In the genomic region with DNA sequence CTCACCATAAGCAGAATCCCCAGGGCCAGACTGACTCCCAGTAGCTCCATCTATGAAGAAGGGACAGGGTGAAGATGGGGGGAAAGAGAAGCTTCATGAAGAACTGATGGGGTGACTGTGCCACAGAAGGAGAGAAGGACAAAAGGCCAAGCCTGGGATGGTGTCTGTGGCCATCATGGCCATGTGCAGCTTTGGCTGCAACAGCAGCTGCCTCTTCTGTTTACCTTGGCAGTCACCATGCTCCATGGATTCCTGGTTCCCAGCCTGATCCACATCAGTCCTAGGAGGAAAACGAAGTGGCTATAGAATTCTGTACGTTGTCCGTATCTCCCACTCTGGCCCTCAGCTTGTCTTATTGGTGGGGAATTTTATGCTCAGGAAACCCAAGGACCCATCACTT, we compare ENCODE assay signal across 18 cellular contexts. TPM values are rescaled to one million over a fixed set of nuclear protein-coding genes. Genes with fewer than 3 reads are reported as not detected.
DNase-seq lines count a peak whose midpoint lies in the region; ATAC-seq, FAIRE-seq and TF ChIP-seq lines count a peak whose summit lies in the region.
"Had no signal": no experiment of that assay in that cellular context is flagged by ENCODE, and none has a peak within 500 bp of the region (broad histone marks: within the 10 kb centered on the region; RNA-seq: fewer than 3 reads in every experiment).

No MANE protein-coding gene starts in this region.

- WGBS in right lobe of liver (ENCODE audit: insufficient coverage, low coverage, low lambda C conversion rate, missing lambda C conversion rate), result 92% methylated on average over 2 of the region's 3 CpGs
- 89% methylated on average over 3 of the region's 3 CpGs for WGBS in HepG2 (ENCODE audit: low lambda C conversion rate)

- no peak overlapping the region for H3K27ac ChIP-seq in right lobe of liver
- H3K27ac ChIP-seq in HepG2 (ENCODE audit: extremely low read length, insufficient read depth, low read length), result no peak overlapping the region
- no peak overlapping the region for H3K27ac ChIP-seq in kidney (ENCODE audit: low read depth in 2 of 2, low read length in 2 of 2)
- H3K27ac ChIP-seq in MM.1S (ENCODE audit: low read length), result no peak overlapping the region
- H3K27ac ChIP-seq: GM23248, KMS-11 had no signal

- TF ChIP-seq POLR2A in right lobe of liver (IDR thresholded peaks at IDR 0.05), result no peak
- no peak for TF ChIP-seq POLR2A in HepG2 (IDR thresholded peaks at IDR 0.05; ENCODE audit: insufficient read depth in 1 of 2, low read depth in 2 of 2, low read length in 2 of 2)

- in situ Hi-C loops in HepG2 (cut with HindIII; ENCODE audit: extremely low pct_ligation_motif_present, low pct_unique_long_range_greater_than_20kb), result no loop called here

- H3K9ac ChIP-seq in HepG2 (ENCODE audit: insufficient read depth, low read depth, low read length) (no peak overlapping the region), kidney (ENCODE audit: low read length in 2 of 2) (no peak overlapping the region), MM.1S (ENCODE audit: low read length) (no peak overlapping the region)
- H3K9ac ChIP-seq: GM23248, KMS-11 had no signal

- no peak overlapping the region for H3K4me3 ChIP-seq in right lobe of liver
- H3K4me3 ChIP-seq in HepG2 (replicated peaks in 1 of 3; ENCODE audit: insufficient read depth in 1 of 3, low read depth in 2 of 3, low read length in 3 of 3), result no peak overlapping the region
- no peak overlapping the region for H3K4me3 ChIP-seq in LNCaP clone FGC (ENCODE audit: low read depth, low read length)
- H3K4me3 ChIP-seq in kidney (ENCODE audit: low read length in 2 of 2), result no peak overlapping the region
- no peak overlapping the region for H3K4me3 ChIP-seq in MM.1S (ENCODE audit: low read length)
- H3K4me3 ChIP-seq: GM12878, GM23248 had no signal

- H4K20me1 ChIP-seq in HepG2 (ENCODE audit: insufficient read depth, low read length), result no peaks in the 10 kb centered on the region
- no peaks in the 10 kb centered on the region for H4K20me1 ChIP-seq in MM.1S (ENCODE audit: insufficient read depth, low read length)

- CTCF ChIA-PET in HepG2 (lab: Yijun Ruan, JAX; ENCODE audit: low intra/inter-chr PET ratio, low total read pairs), result no interaction called here

- BruUV-seq in HepG2 (replicated peaks; lab: Mats Ljungman, UMichigan), result no TSS peak

- H3K27me3 ChIP-seq in right lobe of liver, result no peaks in the 10 kb centered on the region
- no peaks in the 10 kb centered on the region for H3K27me3 ChIP-seq in HepG2 (ENCODE audit: control insufficient read depth in 1 of 2, insufficient read depth in 2 of 2, low read length in 2 of 2)
- H3K27me3 ChIP-seq in MM.1S (replicated peaks; ENCODE audit: insufficient read depth, low read length), result peaks cover 43% of the 10 kb centered on the region

- H3K4me2 ChIP-seq in HepG2 (ENCODE audit: low read depth, low read length) (no peak overlapping the region), MM.1S (ENCODE audit: low read depth, low read length) (no peak overlapping the region)
- H3K4me2 ChIP-seq: KMS-11 had no signal

- no peaks in the 10 kb centered on the region for H3K9me3 ChIP-seq in right lobe of liver
- H3K9me3 ChIP-seq in HepG2 (ENCODE audit: low read length), result no peaks in the 10 kb centered on the region
- no peaks in the 10 kb centered on the region for H3K9me3 ChIP-seq in kidney (ENCODE audit: control insufficient read depth in 1 of 2, low read length in 2 of 2)
- no peaks in the 10 kb centered on the region for H3K9me3 ChIP-seq in MM.1S (replicated peaks; ENCODE audit: insufficient read depth, low read length)

- TF ChIP-seq EP300 in HepG2 (IDR thresholded peaks at IDR 0.05; ENCODE audit: low read depth in 2 of 2, low read length in 2 of 2) (no peak), HepG2 (CRISPR knock-in tag; IDR thresholded peaks at IDR 0.05; ENCODE audit: borderline replicate concordance) (no peak)

- no peak for TF ChIP-seq RAD21 in HepG2 (CRISPR knock-in tag; IDR thresholded peaks at IDR 0.05)

- intact Hi-C loops in right lobe of liver (cut with DNase I) (no loop called here), HepG2 (cut with micrococcal nuclease; ENCODE audit: unreplicated experiment) (no loop called here), kidney (cut with DNase I) (no loop called here)

- no peak overlapping the region for H2AFZ ChIP-seq in HepG2 (ENCODE audit: low read length)
- no peak overlapping the region for H2AFZ ChIP-seq in MM.1S (ENCODE audit: low read length)
- H2AFZ ChIP-seq: GM23248 had no signal

- no peaks in the 10 kb centered on the region for H3K9me2 ChIP-seq in MM.1S (replicated peaks; ENCODE audit: insufficient read depth, low read length)

- FAIRE-seq in HepG2 (lab: Jason Lieb, UNC), result no peak
- no peak for FAIRE-seq in kidney (lab: Jason Lieb, UNC)
- FAIRE-seq: GM12878, GM18507, RCC 7860 had no signal

- no peak for TF ChIP-seq CTCF in right lobe of liver (IDR thresholded peaks at IDR 0.05)
- no peak for TF ChIP-seq CTCF in HepG2 (CRISPR knock-in tag; IDR thresholded peaks at IDR 0.05)
- TF ChIP-seq CTCF in LNCaP clone FGC (IDR thresholded peaks at IDR 0.05; ENCODE audit: control insufficient read depth, extremely low read depth, insufficient read depth), result no peak
- no peak for TF ChIP-seq CTCF in kidney (IDR thresholded peaks at IDR 0.05; ENCODE audit: borderline replicate concordance, extremely low read depth, insufficient read depth)
- no peak for TF ChIP-seq CTCF in MM.1S (IDR thresholded peaks at IDR 0.05; ENCODE audit: low read length)

- ATAC-seq in right lobe of liver, result peak; percentile 36 to 60 (median 53)
- ATAC-seq in HepG2, result no peak
- no peak for ATAC-seq in HG03095 (IDR thresholded peaks at IDR 0.05; ENCODE audit: unreplicated experiment)
- ATAC-seq: GM12878, HCT116, SK-N-SH treated with all-trans-retinoic acid at 6 μM for 48 hours had no signal

- H3K36me3 ChIP-seq in right lobe of liver (no peaks in the 10 kb centered on the region), HepG2 (replicated peaks in 1 of 2; ENCODE audit: control insufficient read depth in 1 of 2, insufficient read depth in 2 of 2, low read length in 2 of 2) (no peaks in the 10 kb centered on the region), kidney (ENCODE audit: control insufficient read depth in 1 of 2, insufficient read depth in 2 of 2, low read length in 2 of 2) (peaks cover 2 to 24% of the 10 kb centered on the region in 2 donors), MM.1S (replicated peaks; ENCODE audit: insufficient read depth, low read length) (no peaks in the 10 kb centered on the region)

- no peaks in the 10 kb centered on the region for H3K4me1 ChIP-seq in right lobe of liver
- no peaks in the 10 kb centered on the region for H3K4me1 ChIP-seq in HepG2 (ENCODE audit: insufficient read depth, low read length)
- peaks cover 0 to 4% of the 10 kb centered on the region in 2 donors for H3K4me1 ChIP-seq in kidney (ENCODE audit: control insufficient read depth in 1 of 2, insufficient read depth in 1 of 2, low read depth in 1 of 2, low read length in 2 of 2)
- peaks cover 9% of the 10 kb centered on the region for H3K4me1 ChIP-seq in MM.1S (ENCODE audit: low read length)

- DNase-seq in right lobe of liver (no peak), HepG2 (ENCODE audit: low spot score) (no peak), LNCaP clone FGC (ENCODE audit: low read depth) (peak; percentile 19), kidney (peak; percentile 8), MM.1S (no peak), foreskin melanocyte (no peak)
- DNase-seq: ACHN, AML-193, GDM1, GM23248 had no signal

- H3K79me2 ChIP-seq in HepG2 (ENCODE audit: insufficient read depth, low read length) (no peaks in the 10 kb centered on the region), MM.1S (ENCODE audit: low read length) (no peaks in the 10 kb centered on the region)

- POLR2A ChIA-PET in HepG2 (lab: Yijun Ruan, JAX), result no interaction called here

- no peaks in the 10 kb centered on the region for H3F3A ChIP-seq in MM.1S (ENCODE audit: insufficient read depth, low read length)

RNA-seq across cellular contexts. Expression of a gene that starts 12.0 kb away (rescaled TPM):
- total RNA-seq in right lobe of liver, result 1 to 10 TPM in 5 of 6 experiments, under 1 TPM in 1; 0.87 to 8.3 (median 4.1) TPM
- total RNA-seq in HepG2 (2016; rRNA removed; fragmentation: Illumina TruSeq; extraction: Trizol), result 0.80 and 1.4 TPM in 2 replicates
- total RNA-seq in HepG2 (2016; cell fraction: cytosol; rRNA removed; fragmentation: Illumina TruSeq; extraction: Trizol; ENCODE audit: low read depth), result 0.18 and 0.91 TPM in 2 replicates
- 0.36 and 1.7 TPM in 2 replicates for total RNA-seq in HepG2 (2016; cell fraction: insoluble cytoplasmic fraction; rRNA removed; fragmentation: Illumina TruSeq; extraction: Trizol)
- 0.90 and 1.2 TPM in 2 replicates for total RNA-seq in HepG2 (2016; cell fraction: membrane; rRNA removed; fragmentation: Illumina TruSeq; extraction: Trizol)
- 1.4 and 2.4 TPM in 2 replicates for total RNA-seq in HepG2 (2016; cell fraction: nucleus; rRNA removed; fragmentation: Illumina TruSeq; extraction: Trizol)
- 2.9 and 4.2 TPM in 2 replicates for polyA plus RNA-seq in HepG2 (2011; rRNA removed)
- 2.1 and 2.4 TPM in 2 replicates for polyA plus RNA-seq in HepG2 (2011; cell fraction: cytosol; rRNA removed)
- 26.7 and 30.1 TPM in 2 replicates for polyA plus RNA-seq in HepG2 (2011; cell fraction: nucleus; rRNA removed)
- 3.9 and 7.8 TPM in 2 replicates for polyA plus RNA-seq in HepG2 (2012)
- polyA plus RNA-seq in HepG2 (2016; cell fraction: cytosol; fragmentation: Illumina TruSeq; extraction: Trizol; ENCODE audit: low read depth), result 0.38 and 0.52 TPM in 2 replicates
- 0.48 and 0.49 TPM in 2 replicates for polyA plus RNA-seq in HepG2 (2016; cell fraction: insoluble cytoplasmic fraction; fragmentation: Illumina TruSeq; extraction: Trizol; ENCODE audit: low read depth)
- 0.21 and 0.29 TPM in 2 replicates for polyA plus RNA-seq in HepG2 (2016; cell fraction: membrane; fragmentation: Illumina TruSeq; extraction: Trizol; ENCODE audit: low read depth)
- 9.7 and 11.7 TPM in 2 replicates for polyA plus RNA-seq in HepG2 (2016; cell fraction: nucleus; fragmentation: Illumina TruSeq; extraction: Trizol; ENCODE audit: insufficient read depth, low read depth)
- polyA minus RNA-seq in HepG2 (2011; rRNA and poly(A)+ RNA removed; ENCODE audit: low replicate concordance), result 5.1 and 8.8 TPM in 2 replicates
- 2.0 and 2.4 TPM in 2 replicates for polyA minus RNA-seq in HepG2 (2011; cell fraction: cytosol; rRNA and poly(A)+ RNA removed)
- polyA minus RNA-seq in HepG2 (2011; cell fraction: nucleus; rRNA and poly(A)+ RNA removed), result 6.8 and 8.5 TPM in 2 replicates
- 7.6 TPM for total RNA-seq in kidney
- 17.4 TPM for polyA plus RNA-seq in kidney (ENCODE audit: insufficient read depth, low read depth, low replicate concordance)

RNA-seq across cellular contexts. Expression of a gene that starts 22.1 kb away (rescaled TPM):
- total RNA-seq in right lobe of liver (1 to 10 TPM; 1.1 to 4.2 (median 2.2) TPM), HepG2 (2016; rRNA removed; fragmentation: Illumina TruSeq; extraction: Trizol) (not detected in 2 replicates), kidney (6.3 TPM)
- not detected in 2 replicates for total RNA-seq in HepG2 (2016; cell fraction: cytosol; rRNA removed; fragmentation: Illumina TruSeq; extraction: Trizol; ENCODE audit: low read depth)
- total RNA-seq in HepG2 (2016; cell fraction: insoluble cytoplasmic fraction; rRNA removed; fragmentation: Illumina TruSeq; extraction: Trizol), result not detected in 2 replicates
- total RNA-seq in HepG2 (2016; cell fraction: membrane; rRNA removed; fragmentation: Illumina TruSeq; extraction: Trizol), result not detected in 2 replicates
- total RNA-seq in HepG2 (2016; cell fraction: nucleus; rRNA removed; fragmentation: Illumina TruSeq; extraction: Trizol), result not detected in 2 replicates
- polyA plus RNA-seq in HepG2 (2011; rRNA removed) (not detected in 2 replicates), kidney (ENCODE audit: insufficient read depth, low read depth, low replicate concordance) (1.8 TPM)
- polyA plus RNA-seq in HepG2 (2011; cell fraction: cytosol; rRNA removed), result not detected in 2 replicates
- polyA plus RNA-seq in HepG2 (2011; cell fraction: nucleus; rRNA removed), result not detected in 2 replicates
- polyA plus RNA-seq in HepG2 (2012), result 0.12 and 0.27 TPM in 2 replicates
- not detected in 2 replicates for polyA plus RNA-seq in HepG2 (2016; cell fraction: cytosol; fragmentation: Illumina TruSeq; extraction: Trizol; ENCODE audit: low read depth)
- not detected in 2 replicates for polyA plus RNA-seq in HepG2 (2016; cell fraction: insoluble cytoplasmic fraction; fragmentation: Illumina TruSeq; extraction: Trizol; ENCODE audit: low read depth)
- not detected in 2 replicates for polyA plus RNA-seq in HepG2 (2016; cell fraction: membrane; fragmentation: Illumina TruSeq; extraction: Trizol; ENCODE audit: low read depth)
- not detected in 2 replicates for polyA plus RNA-seq in HepG2 (2016; cell fraction: nucleus; fragmentation: Illumina TruSeq; extraction: Trizol; ENCODE audit: insufficient read depth, low read depth)
- not detected in 2 replicates for polyA minus RNA-seq in HepG2 (2011; rRNA and poly(A)+ RNA removed; ENCODE audit: low replicate concordance)
- polyA minus RNA-seq in HepG2 (2011; cell fraction: cytosol; rRNA and poly(A)+ RNA removed), result not detected in 2 replicates
- polyA minus RNA-seq in HepG2 (2011; cell fraction: nucleus; rRNA and poly(A)+ RNA removed), result not detected in 2 replicates
- total RNA-seq: GM23248, NCI-H460 had no signal
- polyA plus RNA-seq: GM23248 had no signal

RNA-seq across cellular contexts. Expression of a gene that starts 31.3 kb away (rescaled TPM):
- total RNA-seq in right lobe of liver (1 to 10 TPM; 2.7 to 6.4 (median 4.5) TPM), HepG2 (2016; rRNA removed; fragmentation: Illumina TruSeq; extraction: Trizol) (3.8 TPM in 2 replicates), kidney (7.9 TPM)
- total RNA-seq in HepG2 (2016; cell fraction: cytosol; rRNA removed; fragmentation: Illumina TruSeq; extraction: Trizol; ENCODE audit: low read depth), result 0.97 and 1.5 TPM in 2 replicates
- total RNA-seq in HepG2 (2016; cell fraction: insoluble cytoplasmic fraction; rRNA removed; fragmentation: Illumina TruSeq; extraction: Trizol), result 4.2 and 4.6 TPM in 2 replicates
- total RNA-seq in HepG2 (2016; cell fraction: membrane; rRNA removed; fragmentation: Illumina TruSeq; extraction: Trizol), result 2.6 and 2.8 TPM in 2 replicates
- 1.9 and 3.5 TPM in 2 replicates for total RNA-seq in HepG2 (2016; cell fraction: nucleus; rRNA removed; fragmentation: Illumina TruSeq; extraction: Trizol)
- polyA plus RNA-seq in HepG2 (2011; rRNA removed) (4.6 and 4.8 TPM in 2 replicates), kidney (ENCODE audit: insufficient read depth, low read depth, low replicate concordance) (9.1 TPM)
- 4.2 and 4.4 TPM in 2 replicates for polyA plus RNA-seq in HepG2 (2011; cell fraction: cytosol; rRNA removed)
- 4.2 and 5.0 TPM in 2 replicates for polyA plus RNA-seq in HepG2 (2011; cell fraction: nucleus; rRNA removed)
- 4.3 and 6.0 TPM in 2 replicates for polyA plus RNA-seq in HepG2 (2012)
- polyA plus RNA-seq in HepG2 (2016; cell fraction: cytosol; fragmentation: Illumina TruSeq; extraction: Trizol; ENCODE audit: low read depth), result 0.29 and 0.60 TPM in 2 replicates
- 4.1 and 6.6 TPM in 2 replicates for polyA plus RNA-seq in HepG2 (2016; cell fraction: insoluble cytoplasmic fraction; fragmentation: Illumina TruSeq; extraction: Trizol; ENCODE audit: low read depth)
- polyA plus RNA-seq in HepG2 (2016; cell fraction: membrane; fragmentation: Illumina TruSeq; extraction: Trizol; ENCODE audit: low read depth), result 1.2 and 1.4 TPM in 2 replicates
- 3.3 and 4.5 TPM in 2 replicates for polyA plus RNA-seq in HepG2 (2016; cell fraction: nucleus; fragmentation: Illumina TruSeq; extraction: Trizol; ENCODE audit: insufficient read depth, low read depth)
- polyA minus RNA-seq in HepG2 (2011; rRNA and poly(A)+ RNA removed; ENCODE audit: low replicate concordance), result 6.4 and 8.2 TPM in 2 replicates
- polyA minus RNA-seq in HepG2 (2011; cell fraction: cytosol; rRNA and poly(A)+ RNA removed), result 4.5 and 7.3 TPM in 2 replicates
- polyA minus RNA-seq in HepG2 (2011; cell fraction: nucleus; rRNA and poly(A)+ RNA removed), result 8.2 and 9.5 TPM in 2 replicates

RNA-seq across cellular contexts. Expression of a gene that starts 31.5 kb away (rescaled TPM):
- total RNA-seq in right lobe of liver (10 to 100 TPM in 2 of 6 experiments, 1 to 10 TPM in 4; 7.5 to 13.2 (median 8.5) TPM), HepG2 (2016; rRNA removed; fragmentation: Illumina TruSeq; extraction: Trizol) (31.5 and 32.5 TPM in 2 replicates), kidney (33.4 TPM)
- 23.8 and 23.9 TPM in 2 replicates for total RNA-seq in HepG2 (2016; cell fraction: cytosol; rRNA removed; fragmentation: Illumina TruSeq; extraction: Trizol; ENCODE audit: low read depth)
- total RNA-seq in HepG2 (2016; cell fraction: insoluble cytoplasmic fraction; rRNA removed; fragmentation: Illumina TruSeq; extraction: Trizol), result 31.6 and 33.4 TPM in 2 replicates
- total RNA-seq in HepG2 (2016; cell fraction: membrane; rRNA removed; fragmentation: Illumina TruSeq; extraction: Trizol), result 17.9 and 18.4 TPM in 2 replicates
- total RNA-seq in HepG2 (2016; cell fraction: nucleus; rRNA removed; fragmentation: Illumina TruSeq; extraction: Trizol), result 15.4 and 17.5 TPM in 2 replicates
- polyA plus RNA-seq in HepG2 (2011; rRNA removed) (16.3 and 17.5 TPM in 2 replicates), kidney (ENCODE audit: insufficient read depth, low read depth, low replicate concordance) (57.7 TPM)
- polyA plus RNA-seq in HepG2 (2011; cell fraction: cytosol; rRNA removed), result 9.5 and 10.7 TPM in 2 replicates
- polyA plus RNA-seq in HepG2 (2011; cell fraction: nucleus; rRNA removed), result 19.4 and 25.2 TPM in 2 replicates
- polyA plus RNA-seq in HepG2 (2012), result 20.2 and 21.0 TPM in 2 replicates
- 20.0 and 20.1 TPM in 2 replicates for polyA plus RNA-seq in HepG2 (2016; cell fraction: cytosol; fragmentation: Illumina TruSeq; extraction: Trizol; ENCODE audit: low read depth)
- polyA plus RNA-seq in HepG2 (2016; cell fraction: insoluble cytoplasmic fraction; fragmentation: Illumina TruSeq; extraction: Trizol; ENCODE audit: low read depth), result 32.9 and 37.1 TPM in 2 replicates
- polyA plus RNA-seq in HepG2 (2016; cell fraction: membrane; fragmentation: Illumina TruSeq; extraction: Trizol; ENCODE audit: low read depth), result 16.4 and 19.5 TPM in 2 replicates
- polyA plus RNA-seq in HepG2 (2016; cell fraction: nucleus; fragmentation: Illumina TruSeq; extraction: Trizol; ENCODE audit: insufficient read depth, low read depth), result 33.6 and 40.3 TPM in 2 replicates
- 5.6 and 16.1 TPM in 2 replicates for polyA minus RNA-seq in HepG2 (2011; rRNA and poly(A)+ RNA removed; ENCODE audit: low replicate concordance)
- 3.4 and 5.4 TPM in 2 replicates for polyA minus RNA-seq in HepG2 (2011; cell fraction: cytosol; rRNA and poly(A)+ RNA removed)
- 5.4 and 8.8 TPM in 2 replicates for polyA minus RNA-seq in HepG2 (2011; cell fraction: nucleus; rRNA and poly(A)+ RNA removed)

RNA-seq across cellular contexts. Expression of a gene that starts 41.4 kb away (rescaled TPM):
- not detected for total RNA-seq in right lobe of liver
- total RNA-seq in HepG2 (2016; rRNA removed; fragmentation: Illumina TruSeq; extraction: Trizol), result not detected in 2 replicates
- 0.62 TPM in 1 of 2 replicates, not detected in the other for total RNA-seq in HepG2 (2016; cell fraction: cytosol; rRNA removed; fragmentation: Illumina TruSeq; extraction: Trizol; ENCODE audit: low read depth)
- 0.39 TPM in 1 of 2 replicates, not detected in the other for total RNA-seq in HepG2 (2016; cell fraction: insoluble cytoplasmic fraction; rRNA removed; fragmentation: Illumina TruSeq; extraction: Trizol)
- total RNA-seq in HepG2 (2016; cell fraction: membrane; rRNA removed; fragmentation: Illumina TruSeq; extraction: Trizol), result not detected in 2 replicates
- not detected in 2 replicates for total RNA-seq in HepG2 (2016; cell fraction: nucleus; rRNA removed; fragmentation: Illumina TruSeq; extraction: Trizol)
- polyA plus RNA-seq in HepG2 (2011; rRNA removed), result 0.61 and 0.66 TPM in 2 replicates
- 0.09 and 0.12 TPM in 2 replicates for polyA plus RNA-seq in HepG2 (2011; cell fraction: cytosol; rRNA removed)
- 0.37 TPM in 1 of 2 replicates, not detected in the other for polyA plus RNA-seq in HepG2 (2011; cell fraction: nucleus; rRNA removed)
- 0.31 TPM in 1 of 2 replicates, not detected in the other for polyA plus RNA-seq in HepG2 (2012)
- not detected in 2 replicates for polyA plus RNA-seq in HepG2 (2016; cell fraction: cytosol; fragmentation: Illumina TruSeq; extraction: Trizol; ENCODE audit: low read depth)
- not detected in 2 replicates for polyA plus RNA-seq in HepG2 (2016; cell fraction: insoluble cytoplasmic fraction; fragmentation: Illumina TruSeq; extraction: Trizol; ENCODE audit: low read depth)
- not detected in 2 replicates for polyA plus RNA-seq in HepG2 (2016; cell fraction: membrane; fragmentation: Illumina TruSeq; extraction: Trizol; ENCODE audit: low read depth)
- not detected in 2 replicates for polyA plus RNA-seq in HepG2 (2016; cell fraction: nucleus; fragmentation: Illumina TruSeq; extraction: Trizol; ENCODE audit: insufficient read depth, low read depth)
- polyA minus RNA-seq in HepG2 (2011; rRNA and poly(A)+ RNA removed; ENCODE audit: low replicate concordance), result not detected in 2 replicates
- polyA minus RNA-seq in HepG2 (2011; cell fraction: cytosol; rRNA and poly(A)+ RNA removed), result not detected in 2 replicates
- polyA minus RNA-seq in HepG2 (2011; cell fraction: nucleus; rRNA and poly(A)+ RNA removed), result not detected in 2 replicates
- total RNA-seq in kidney, result 0.66 TPM
- 0.65 TPM for polyA plus RNA-seq in kidney (ENCODE audit: insufficient read depth, low read depth, low replicate concordance)
- total RNA-seq: GM23248, NCI-H460 had no signal
- polyA plus RNA-seq: GM23248 had no signal

Comparison
In these comparisons a context has a peak if more than half of its experiments do, and no peak if none do; other contexts are left out.
1. ATAC-seq: peak in right lobe of liver (4 of 4); none in HepG2 (single experiment) and HG03095 (single experiment).
2. DNase-seq: peak in LNCaP clone FGC (single experiment) and kidney (single experiment); none in right lobe of liver (0 of 3), HepG2 (single experiment), MM.1S (single experiment) and foreskin melanocyte (single experiment).